In the genomic region with DNA sequence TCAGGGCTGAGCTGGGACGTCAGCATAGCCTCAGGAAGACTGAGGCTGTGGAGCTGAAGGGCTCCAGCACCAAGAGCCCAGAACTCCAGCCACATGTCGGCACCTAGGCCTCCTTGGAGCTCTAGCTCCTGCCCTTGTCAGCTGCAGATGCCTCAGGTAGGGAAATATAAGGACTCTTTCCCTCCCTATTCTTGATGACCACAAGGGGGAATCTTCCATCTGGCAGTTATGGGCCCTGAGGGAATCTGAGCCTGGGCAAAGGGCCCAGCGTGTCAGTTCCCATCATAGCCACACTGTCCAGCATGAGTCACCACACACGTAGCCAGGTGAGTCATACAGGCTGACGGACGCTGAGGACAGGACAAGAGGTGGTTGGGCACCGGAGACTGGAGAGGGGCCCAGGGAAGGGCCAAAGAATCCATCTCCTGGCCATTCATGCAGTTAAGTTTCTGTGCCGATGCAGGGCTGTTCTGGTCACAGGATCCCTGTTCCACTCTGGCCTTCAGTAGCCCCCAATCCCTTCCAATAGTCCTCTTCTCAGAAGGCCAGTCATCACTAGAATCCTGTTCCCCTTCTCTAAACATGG, we compare ENCODE assay signal across 8 cellular contexts. TPM values are rescaled to one million over a fixed set of nuclear protein-coding genes. Genes with fewer than 3 reads are reported as not detected.
DNase-seq lines count a peak whose midpoint lies in the region; ATAC-seq and TF ChIP-seq lines count a peak whose summit lies in the region.

No MANE protein-coding gene starts in this region.

- TF ChIP-seq CTCF in Peyer's patch (IDR thresholded peaks at IDR 0.05) = peak in 4 of 6 experiments; percentile 12 to 70 (median 66)

- H3K36me3 ChIP-seq in Peyer's patch = peaks cover 0 to 2% (median 0%) of the 10 kb centered on the region in 3 donors

- no peak for TF ChIP-seq POLR2A in Peyer's patch (IDR thresholded peaks at IDR 0.05)

- ATAC-seq in natural killer cell treated with Interleukin-12 subunit alpha and Interleukin-12 subunit beta and Interleukin-15 and Interleukin-18, amount 100 ng/mL, for 72 hours = no peak
- no peak for ATAC-seq in GM21576 (IDR thresholded peaks at IDR 0.05; ENCODE audit: unreplicated experiment)
- no peak for ATAC-seq in GM19452 (IDR thresholded peaks at IDR 0.05; ENCODE audit: unreplicated experiment)

- H3K4me1 ChIP-seq in Peyer's patch = peaks cover 0 to 21% (median 6%) of the 10 kb centered on the region in 4 donors

- no peaks in the 10 kb centered on the region for H3K9me3 ChIP-seq in Peyer's patch

- H3K9me3 Mint-ChIP-seq in T-helper 2 cell treated with Interferon-gamma antibody and Interleukin-4, amounts not matched to agents 5 μg/mL and 100 μg/mL, for 36 hours = no peaks in the 10 kb centered on the region
- no peaks in the 10 kb centered on the region for H3K9me3 Mint-ChIP-seq in natural killer cell treated with Interleukin-12 subunit alpha and Interleukin-12 subunit beta and Interleukin-15 and Interleukin-18, amount 100 ng/mL, for 72 hours

- no peak overlapping the region for H3K4me3 Mint-ChIP-seq in T-helper 2 cell treated with Interferon-gamma antibody and Interleukin-4, amounts not matched to agents 5 μg/mL and 100 μg/mL, for 36 hours
- H3K4me3 Mint-ChIP-seq in natural killer cell treated with Interleukin-12 subunit alpha and Interleukin-12 subunit beta and Interleukin-15 and Interleukin-18, amount 100 ng/mL, for 72 hours = peak overlapping the region; percentile 98

- H3K27ac Mint-ChIP-seq in T-helper 2 cell treated with Interferon-gamma antibody and Interleukin-4, amounts not matched to agents 5 μg/mL and 100 μg/mL, for 36 hours = peak overlapping the region; percentile 38
- no peak overlapping the region for H3K27ac Mint-ChIP-seq in natural killer cell treated with Interleukin-12 subunit alpha and Interleukin-12 subunit beta and Interleukin-15 and Interleukin-18, amount 100 ng/mL, for 72 hours

- DNase-seq in T-helper 2 cell treated with Interferon-gamma antibody and Interleukin-4, amounts not matched to agents 5 μg/mL and 100 μg/mL, for 36 hours (ENCODE audit: low spot score) = no peak
- DNase-seq in T-helper 2 cell = no peak
- peak; percentile 19 to 86 (median 79) for DNase-seq in Peyer's patch
- peak; percentile 91 for DNase-seq in epithelial cell of prostate (ENCODE audit: low read depth, low spot score)
- no peak for DNase-seq in natural killer cell treated with Interleukin-12 subunit alpha and Interleukin-12 subunit beta and Interleukin-15 and Interleukin-18, amount 100 ng/mL, for 72 hours (ENCODE audit: low spot score)
- DNase-seq in stimulated activated CD4-positive, alpha-beta T cell treated with anti-CD3 and anti-CD28 coated beads, Interleukin-4, amount 100 ng/mL, for 24 hours = no peak

- peaks cover 11% of the 10 kb centered on the region for H3K36me3 Mint-ChIP-seq in T-helper 2 cell treated with Interferon-gamma antibody and Interleukin-4, amounts not matched to agents 5 μg/mL and 100 μg/mL, for 36 hours (ENCODE audit: low read depth)
- no peaks in the 10 kb centered on the region for H3K36me3 Mint-ChIP-seq in natural killer cell treated with Interleukin-12 subunit alpha and Interleukin-12 subunit beta and Interleukin-15 and Interleukin-18, amount 100 ng/mL, for 72 hours

- H3K27me3 Mint-ChIP-seq in T-helper 2 cell treated with Interferon-gamma antibody and Interleukin-4, amounts not matched to agents 5 μg/mL and 100 μg/mL, for 36 hours (ENCODE audit: low read depth) = no peaks in the 10 kb centered on the region
- H3K27me3 Mint-ChIP-seq in natural killer cell treated with Interleukin-12 subunit alpha and Interleukin-12 subunit beta and Interleukin-15 and Interleukin-18, amount 100 ng/mL, for 72 hours = no peaks in the 10 kb centered on the region

- H3K27ac ChIP-seq in Peyer's patch (peak overlapping the region in 2 of 4 donors; percentile 4 to 63), epithelial cell of prostate (peak overlapping the region; percentile 70)

- peak overlapping the region in 1 of 4 donors; percentile 15 for H3K4me3 ChIP-seq in Peyer's patch

- H3K4me1 Mint-ChIP-seq in T-helper 2 cell treated with Interferon-gamma antibody and Interleukin-4, amounts not matched to agents 5 μg/mL and 100 μg/mL, for 36 hours (ENCODE audit: low read depth) = peaks cover 15% of the 10 kb centered on the region
- peaks cover 18 to 22% of the 10 kb centered on the region in 2 donors for H3K4me1 Mint-ChIP-seq in natural killer cell treated with Interleukin-12 subunit alpha and Interleukin-12 subunit beta and Interleukin-15 and Interleukin-18, amount 100 ng/mL, for 72 hours (ENCODE audit: low read depth in 2 of 2)

- H3K27me3 ChIP-seq in Peyer's patch = no peaks in the 10 kb centered on the region

RNA-seq across cellular contexts. Expression of a gene that starts 1.8 kb away (rescaled TPM):
- 10 to 100 TPM; 41.5 to 62.3 (median 51.6) TPM for total RNA-seq in Peyer's patch
- 10 to 100 TPM; 92.4 to 96.1 TPM for total RNA-seq in natural killer cell treated with Interleukin-12 subunit alpha and Interleukin-12 subunit beta and Interleukin-15 and Interleukin-18, amount 100 ng/mL, for 72 hours

RNA-seq across cellular contexts. Expression of a gene that starts 12.8 kb away (rescaled TPM):
- total RNA-seq in Peyer's patch = 1 to 10 TPM in 2 of 4 donors, not detected in 2; 2.3 to 5.2 TPM
- 1 to 10 TPM; 1.3 TPM for total RNA-seq in natural killer cell treated with Interleukin-12 subunit alpha and Interleukin-12 subunit beta and Interleukin-15 and Interleukin-18, amount 100 ng/mL, for 72 hours

RNA-seq across cellular contexts. Expression of a gene that starts 35.5 kb away (rescaled TPM):
- 100 to 1,000 TPM in 1 of 4 donors, 10 to 100 TPM in 3; 59.0 to 111 (median 74.6) TPM for total RNA-seq in Peyer's patch
- 100 to 1,000 TPM in 1 of 2 donors, 10 to 100 TPM in 1; 85.4 to 107 TPM for total RNA-seq in natural killer cell treated with Interleukin-12 subunit alpha and Interleukin-12 subunit beta and Interleukin-15 and Interleukin-18, amount 100 ng/mL, for 72 hours

RNA-seq across cellular contexts. Expression of a gene that starts 38.8 kb away (rescaled TPM):
- total RNA-seq in Peyer's patch = under 1 TPM in 1 of 4 donors, not detected in 3; 0.54 TPM
- under 1 TPM; 0.28 to 0.33 TPM for total RNA-seq in natural killer cell treated with Interleukin-12 subunit alpha and Interleukin-12 subunit beta and Interleukin-15 and Interleukin-18, amount 100 ng/mL, for 72 hours

RNA-seq across cellular contexts. Expression of a gene that starts 45.8 kb away (rescaled TPM):
- total RNA-seq in Peyer's patch = 1 to 10 TPM in 1 of 4 donors, not detected in 3; 4.3 TPM
- not detected for total RNA-seq in natural killer cell treated with Interleukin-12 subunit alpha and Interleukin-12 subunit beta and Interleukin-15 and Interleukin-18, amount 100 ng/mL, for 72 hours

Comparison
In these comparisons a context has a peak if more than half of its experiments do, and no peak if none do; other contexts are left out.
1. DNase-seq: peak in Peyer's patch (3 of 3) and epithelial cell of prostate (single experiment); none in T-helper 2 cell treated with Interferon-gamma antibody and Interleukin-4, amounts not matched to agents 5 μg/mL and 100 μg/mL, for 36 hours (single experiment), T-helper 2 cell (0 of 5), natural killer cell treated with Interleukin-12 subunit alpha and Interleukin-12 subunit beta and Interleukin-15 and Interleukin-18, amount 100 ng/mL, for 72 hours (single experiment) and stimulated activated CD4-positive, alpha-beta T cell treated with anti-CD3 and anti-CD28 coated beads, Interleukin-4, amount 100 ng/mL, for 24 hours (single experiment).